ENCODE assay signal across 9 cellular contexts in genomic region chr22:22195265-22196017, GRCh38. TPM values are rescaled to one million over a fixed set of nuclear protein-coding genes. Genes with fewer than 3 reads are reported as not detected.
DNase-seq lines count a peak whose midpoint lies in the region; ATAC-seq and TF ChIP-seq lines count a peak whose summit lies in the region.
"Had no signal": no experiment of that assay in that cellular context is flagged by ENCODE, and none has a peak within 500 bp of the region (broad histone marks: within the 10 kb centered on the region; RNA-seq: fewer than 3 reads in every experiment).

No MANE protein-coding gene starts in this region.

- in situ Hi-C loops in astrocyte of the cerebellum (cut with HindIII; ENCODE audit: low sequenced_read_pairs) = no loop called here

- H3K27ac Mint-ChIP-seq in HFFc6 (no peak overlapping the region), T-helper 17 cell (no peak overlapping the region)

- peak; percentile 84 for TF ChIP-seq CTCF in GM12873 (IDR thresholded peaks at IDR 0.05; ENCODE audit: insufficient read depth, low read depth, low read length, missing control alignments)
- peak; percentile 93 for TF ChIP-seq CTCF in HFFc6 (IDR thresholded peaks at IDR 0.05)
- peak; percentile 79 for TF ChIP-seq CTCF in astrocyte of the cerebellum (IDR thresholded peaks at IDR 0.05; ENCODE audit: low read depth, low read length, missing control alignments)

- peaks cover 35% of the 10 kb centered on the region for H3K27me3 Mint-ChIP-seq in HFFc6 (ENCODE audit: insufficient read depth)
- peaks cover 38% of the 10 kb centered on the region for H3K27me3 Mint-ChIP-seq in T-helper 17 cell

- no peaks in the 10 kb centered on the region for H3K9me3 ChIP-seq in T-helper 17 cell (ENCODE audit: control insufficient read depth, low read length, poor library complexity, severe bottlenecking)

- ATAC-seq in T-helper 17 cell (peak; percentile 94), HG03025 (IDR thresholded peaks at IDR 0.05; ENCODE audit: low FRiP score, unreplicated experiment) (no peak)

- H3K36me3 Mint-ChIP-seq in HFFc6 (ENCODE audit: low read depth) (no peaks in the 10 kb centered on the region), T-helper 17 cell (ENCODE audit: low read depth) (no peaks in the 10 kb centered on the region)

- H3K4me1 Mint-ChIP-seq in HFFc6 (ENCODE audit: low read depth) (no peaks in the 10 kb centered on the region), T-helper 17 cell (peaks cover 3% of the 10 kb centered on the region)

- no peak overlapping the region for H3K4me3 Mint-ChIP-seq in HFFc6
- no peak overlapping the region for H3K4me3 Mint-ChIP-seq in T-helper 17 cell

- no peak overlapping the region for H3K4me3 ChIP-seq in astrocyte of the cerebellum (ENCODE audit: low read depth, low read length)

- no peaks in the 10 kb centered on the region for H3K9me3 Mint-ChIP-seq in HFFc6

- DNase-seq in HFFc6 (peak; percentile 45), NCI-H128 (lab: John Stamatoyannopoulos, UW; ENCODE audit: unreplicated experiment) (peak; percentile 38), T-helper 17 cell (peak; percentile 60 to 80 (median 67)), astrocyte of the cerebellum (ENCODE audit: low read depth) (peak; percentile 24), iris pigment epithelial cell (ENCODE audit: low read depth) (peak; percentile 40)
- peak; percentile 84 for DNase-seq in stimulated activated CD4-positive, alpha-beta T cell treated with anti-CD3 and anti-CD28 coated beads, Interleukin-4, amount 100 ng/mL, for 1 hour

RNA-seq across cellular contexts. Expression of gene VPREB1, which starts 49.1 kb away (rescaled TPM):
- not detected for total RNA-seq in HFFc6 (2021; fragmentation: NEBNext Ultra II Directional; extraction: Animal tissue kit (Norgen Biotek cat#: 25700))
- total RNA-seq in T-helper 17 cell = not detected
- total RNA-seq: skeletal muscle tissue had no signal

Comparison
In these comparisons a context has a peak if more than half of its experiments do, and no peak if none do; other contexts are left out.
1. DNase-seq: peak in every context shown above with its lines; median percentile 84 in stimulated activated CD4-positive, alpha-beta T cell treated with anti-CD3 and anti-CD28 coated beads, Interleukin-4, amount 100 ng/mL, for 1 hour; 67 in T-helper 17 cell; 45 in HFFc6; 40 in iris pigment epithelial cell; 38 in NCI-H128; 24 in astrocyte of the cerebellum.